1 cellular context compared by ENCODE assay signal in the genomic region with DNA sequence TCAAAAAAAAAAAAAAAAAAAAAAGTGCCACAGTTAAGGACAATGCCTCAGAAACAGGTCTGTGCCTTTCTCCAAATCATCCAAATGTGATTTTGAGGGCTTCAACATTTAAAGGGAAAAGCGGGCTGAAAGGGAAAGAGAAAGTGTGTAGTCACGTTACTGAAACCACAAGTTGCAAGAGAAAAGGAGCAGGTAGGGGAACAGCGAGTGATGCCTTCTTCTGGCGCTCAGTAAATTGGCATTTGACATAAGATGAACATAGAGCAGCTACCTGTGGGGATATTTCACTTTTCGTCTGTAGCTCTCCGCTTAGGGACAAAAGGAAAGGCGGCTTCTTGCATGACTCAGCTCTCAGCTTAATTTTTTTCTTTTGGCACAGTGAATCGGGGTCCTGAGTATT.
TF ChIP-seq lines count a peak whose summit lies in the region.

No MANE protein-coding gene starts in this region.

TF ChIP-seq in HEK293, 187 proteins besides CTCF, POLR2A, EP300 and RAD21 (continued from another document):
- TF ChIP-seq ZNF416 (tag by site-specific recombination; IDR thresholded peaks at IDR 0.05) (no peak), PRDM1 (tag by site-specific recombination; IDR thresholded peaks at IDR 0.05) (peak; percentile 92), ZNF76 (tag by site-specific recombination; IDR thresholded peaks at IDR 0.05; ENCODE audit: borderline replicate concordance, low read depth) (no peak)
TF ChIP-seq in HEK293: peak in this region for 1.
